ENCODE assay signal across 22 cellular contexts in the genomic region with DNA sequence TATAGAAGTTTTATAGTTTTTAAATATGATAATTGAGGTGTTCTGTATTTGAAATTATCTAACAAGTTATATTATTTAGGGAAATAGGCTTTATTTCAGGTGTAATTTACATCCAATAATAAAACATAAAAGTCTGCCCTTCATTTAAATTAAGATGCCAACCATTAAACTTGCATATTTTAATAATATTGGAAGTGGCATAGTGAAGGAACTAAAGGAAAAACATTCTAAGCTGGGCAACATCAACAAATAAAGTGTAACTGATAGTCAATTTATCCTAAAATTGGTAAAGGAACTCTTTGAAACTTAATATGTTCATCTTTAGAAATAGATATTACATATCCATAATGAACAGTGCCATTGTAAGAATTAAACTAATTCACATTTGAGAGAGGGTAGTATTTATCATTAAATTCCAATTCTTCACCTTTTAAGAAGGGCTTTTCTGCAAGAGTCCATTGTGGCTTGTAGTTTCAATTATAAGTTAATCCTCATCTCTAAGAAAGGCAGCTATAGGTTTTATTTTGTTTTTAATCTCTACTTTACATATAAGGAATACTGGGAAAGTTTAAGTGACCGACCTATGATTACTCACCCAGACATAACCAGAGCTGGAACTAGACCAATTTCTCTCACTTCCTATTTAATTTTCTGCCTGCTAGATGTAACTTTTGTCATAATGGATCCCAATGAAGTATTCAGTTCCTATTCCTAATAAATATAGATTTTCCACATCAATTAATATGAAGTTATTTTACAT. TPM values are rescaled to one million over a fixed set of nuclear protein-coding genes. Genes with fewer than 3 reads are reported as not detected.
"Had no signal": no experiment of that assay in that cellular context is flagged by ENCODE, and none has a peak within 500 bp of the region (broad histone marks: within the 10 kb centered on the region; RNA-seq: fewer than 3 reads in every experiment).

No MANE protein-coding gene starts in this region.

- DNase-seq: activated CD4-positive, alpha-beta T cell treated with anti-CD3 and anti-CD28 coated beads, Interleukin-2, amount 10 ng/mL, durations not matched to agents 7 days and 5 days; activated naive CD4-positive, alpha-beta T cell treated with anti-CD3 and anti-CD28 coated beads for 36 hours; activated T-cell treated with anti-CD3 and anti-CD28 coated beads for 4 hours; adrenal gland; body of pancreas; cerebellar nuclear complex; dermis blood vessel endothelial cell; erythroblast; glutamatergic neuron; mucosa of descending colon; naive thymus-derived CD8-positive, alpha-beta T cell; posterior cingulate gyrus; right cardiac atrium; stimulated activated naive CD4-positive, alpha-beta T cell; substantia nigra; transverse colon had no signal

- H3K9me3 Mint-ChIP-seq: activated CD4-positive, alpha-beta T cell treated with anti-CD3 and anti-CD28 coated beads, Interleukin-2, amount 10 ng/mL, durations not matched to agents 7 days and 5 days; activated naive CD4-positive, alpha-beta T cell treated with anti-CD3 and anti-CD28 coated beads for 36 hours; activated T-helper 17 cell treated with anti-CD3 and anti-CD28 coated beads, Interleukin-2, amount 50 U/mL, for 72 hours; T-helper 1 cell treated with Interleukin-12 subunit alpha and Interleukin-12 subunit beta and Interleukin-4 antibody, amounts not matched to agents 30 μg/mL and 1 μg/mL, for 36 hours; WTC11 had no signal

- H3K9me3 ChIP-seq: adrenal gland, body of pancreas, mucosa of descending colon, neutrophil, transverse colon had no signal

- H3K27ac Mint-ChIP-seq: activated CD4-positive, alpha-beta T cell treated with anti-CD3 and anti-CD28 coated beads, Interleukin-2, amount 10 ng/mL, durations not matched to agents 7 days and 5 days; activated naive CD4-positive, alpha-beta T cell treated with anti-CD3 and anti-CD28 coated beads for 36 hours; activated T-helper 17 cell treated with anti-CD3 and anti-CD28 coated beads, Interleukin-2, amount 50 U/mL, for 72 hours; naive thymus-derived CD8-positive, alpha-beta T cell; T-helper 1 cell treated with Interleukin-12 subunit alpha and Interleukin-12 subunit beta and Interleukin-4 antibody, amounts not matched to agents 30 μg/mL and 1 μg/mL, for 36 hours; WTC11 had no signal

- H3K4me3 Mint-ChIP-seq: activated CD4-positive, alpha-beta T cell treated with anti-CD3 and anti-CD28 coated beads, Interleukin-2, amount 10 ng/mL, durations not matched to agents 7 days and 5 days; activated naive CD4-positive, alpha-beta T cell treated with anti-CD3 and anti-CD28 coated beads for 36 hours; activated T-helper 17 cell treated with anti-CD3 and anti-CD28 coated beads, Interleukin-2, amount 50 U/mL, for 72 hours; naive thymus-derived CD8-positive, alpha-beta T cell; T-helper 1 cell treated with Interleukin-12 subunit alpha and Interleukin-12 subunit beta and Interleukin-4 antibody, amounts not matched to agents 30 μg/mL and 1 μg/mL, for 36 hours; WTC11 had no signal

- ATAC-seq: activated T-helper 17 cell treated with anti-CD3 and anti-CD28 coated beads, Interleukin-2, amount 50 U/mL, for 72 hours; body of pancreas; mucosa of descending colon; naive thymus-derived CD8-positive, alpha-beta T cell; right cardiac atrium; WTC11 had no signal

- H3K27ac ChIP-seq: adrenal gland, body of pancreas, neutrophil, transverse colon had no signal

- H3K36me3 Mint-ChIP-seq: naive thymus-derived CD8-positive, alpha-beta T cell; WTC11 had no signal

- H3K36me3 ChIP-seq: adrenal gland, neutrophil, transverse colon had no signal

- H3K4me3 ChIP-seq: adrenal gland, body of pancreas, mucosa of descending colon, transverse colon had no signal

RNA-seq across cellular contexts. Expression of gene B3GALT1, which starts 3.0 kb away (rescaled TPM):
- total RNA-seq: activated CD4-positive, alpha-beta T cell treated with anti-CD3 and anti-CD28 coated beads, Interleukin-2, amount 10 ng/mL, durations not matched to agents 7 days and 5 days; activated CD8-positive, alpha-beta memory T cell treated with anti-CD3 and anti-CD28 coated beads for 36 hours; activated naive CD4-positive, alpha-beta T cell treated with anti-CD3 and anti-CD28 coated beads for 36 hours; activated T-helper 17 cell treated with anti-CD3 and anti-CD28 coated beads, Interleukin-2, amount 50 U/mL, for 72 hours; dermis blood vessel endothelial cell; lung microvascular endothelial cell had no signal
- polyA plus RNA-seq: naive thymus-derived CD8-positive, alpha-beta T cell had no signal
